Comparison of ENCODE assay signal across 8 cellular contexts in the genomic region with DNA sequence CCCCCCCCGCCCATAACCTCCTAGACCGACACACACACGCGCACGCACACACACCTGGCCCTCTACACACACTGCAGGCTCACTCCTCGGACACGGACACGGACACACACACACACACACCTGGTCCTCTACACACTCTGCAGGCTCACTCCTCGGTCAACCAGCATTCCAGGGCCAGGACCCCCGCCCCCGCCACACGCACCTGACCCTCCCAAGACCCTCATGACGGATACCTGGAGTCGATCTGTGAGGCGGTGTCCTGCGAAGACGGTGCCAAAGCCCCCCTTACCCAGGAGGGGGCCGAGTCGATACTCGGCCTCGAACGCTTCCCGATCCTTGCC. TPM values are rescaled to one million over a fixed set of nuclear protein-coding genes. Genes with fewer than 3 reads are reported as not detected.
DNase-seq lines count a peak whose midpoint lies in the region; ATAC-seq lines count a peak whose summit lies in the region.

No MANE protein-coding gene starts in this region.

- H3K27me3 Mint-ChIP-seq in activated T-helper 1 cell treated with anti-CD3 and anti-CD28 coated beads, Interleukin-12 subunit alpha, Interleukin-12 subunit beta, Interleukin-2, Interleukin-4 antibody, amounts not matched to agents 30 ng/mL and 10 ng/mL and 1 ng/mL, durations not matched to agents 14 hours and 24 hours and 36 hours (ENCODE audit: insufficient read depth) = no peaks in the 10 kb centered on the region

- peaks cover 4 to 11% of the 10 kb centered on the region in 2 donors for H3K36me3 ChIP-seq in stomach smooth muscle (ENCODE audit: control insufficient read depth in 2 of 2, insufficient read depth in 2 of 2, low read length in 2 of 2)

- intact Hi-C loops in activated T-helper 1 cell treated with anti-CD3 and anti-CD28 coated beads, Interleukin-12 subunit alpha, Interleukin-12 subunit beta, Interleukin-2, Interleukin-4 antibody, amounts not matched to agents 30 ng/mL and 10 ng/mL and 1 ng/mL, durations not matched to agents 14 hours and 24 hours and 36 hours (cut with micrococcal nuclease) = loop anchor here (5.0 to 10.0 kb wide), 4 partner anchors 84 to 396 kb away; a partner anchor contains a TSS

- ATAC-seq in GM18519 (IDR thresholded peaks at IDR 0.05; ENCODE audit: low FRiP score, unreplicated experiment) = no peak

- H3K9me3 ChIP-seq in iPS-18c (ENCODE audit: control insufficient read depth, insufficient read depth, low read length) (peaks cover 7% of the 10 kb centered on the region), stomach smooth muscle (ENCODE audit: control insufficient read depth in 2 of 2, low read length in 2 of 2) (no peaks in the 10 kb centered on the region)

- peaks cover 35% of the 10 kb centered on the region for H3K4me1 Mint-ChIP-seq in activated T-helper 1 cell treated with anti-CD3 and anti-CD28 coated beads, Interleukin-12 subunit alpha, Interleukin-12 subunit beta, Interleukin-2, Interleukin-4 antibody, amounts not matched to agents 30 ng/mL and 10 ng/mL and 1 ng/mL, durations not matched to agents 14 hours and 24 hours and 36 hours (ENCODE audit: low read depth)

- peak overlapping the region; percentile 97 for H3K27ac Mint-ChIP-seq in activated T-helper 1 cell treated with anti-CD3 and anti-CD28 coated beads, Interleukin-12 subunit alpha, Interleukin-12 subunit beta, Interleukin-2, Interleukin-4 antibody, amounts not matched to agents 30 ng/mL and 10 ng/mL and 1 ng/mL, durations not matched to agents 14 hours and 24 hours and 36 hours

- H3K27me3 ChIP-seq in stomach smooth muscle (ENCODE audit: control insufficient read depth in 1 of 2, insufficient read depth in 2 of 2, low read length in 2 of 2) = peaks cover 0 to 10% of the 10 kb centered on the region in 2 donors

- H3K27ac ChIP-seq in stomach smooth muscle (ENCODE audit: low read length) = peak overlapping the region; percentile 80

- peaks cover 9% of the 10 kb centered on the region for H3K4me1 ChIP-seq in stomach smooth muscle (ENCODE audit: control insufficient read depth, insufficient read depth, low read length)

- DNase-seq in NCI-H748 (lab: John Stamatoyannopoulos, UW; ENCODE audit: unreplicated experiment) = peak; percentile 42
- DNase-seq in NCI-H748 treated with DMSO at 0.1 percent for 48 hours (lab: John Stamatoyannopoulos, UW) = no peak
- DNase-seq in activated T-helper 1 cell treated with anti-CD3 and anti-CD28 coated beads, Interleukin-12 subunit alpha, Interleukin-12 subunit beta, Interleukin-2, Interleukin-4 antibody, amounts not matched to agents 30 ng/mL and 10 ng/mL and 1 ng/mL, durations not matched to agents 14 hours and 24 hours and 36 hours (ENCODE audit: low spot score) = no peak
- no peak for DNase-seq in ureter (ENCODE audit: low spot score)
- DNase-seq in stimulated activated CD4-positive, alpha-beta T cell treated with anti-CD3 and anti-CD28 coated beads, Interleukin-4, amount 100 ng/mL, for 24 hours = no peak

- H3K4me3 ChIP-seq in iPS-18c (ENCODE audit: insufficient read depth, low read depth, low read length) (peak overlapping the region; percentile 72), stomach smooth muscle (ENCODE audit: low read length in 2 of 2) (peak overlapping the region; percentile 46 to 72)

- H3K9ac ChIP-seq in stomach smooth muscle (ENCODE audit: low read length in 2 of 2) = peak overlapping the region; percentile 42 to 53

- H3K9me3 Mint-ChIP-seq in activated T-helper 1 cell treated with anti-CD3 and anti-CD28 coated beads, Interleukin-12 subunit alpha, Interleukin-12 subunit beta, Interleukin-2, Interleukin-4 antibody, amounts not matched to agents 30 ng/mL and 10 ng/mL and 1 ng/mL, durations not matched to agents 14 hours and 24 hours and 36 hours = no peaks in the 10 kb centered on the region

- peak overlapping the region; percentile 98 for H3K4me3 Mint-ChIP-seq in activated T-helper 1 cell treated with anti-CD3 and anti-CD28 coated beads, Interleukin-12 subunit alpha, Interleukin-12 subunit beta, Interleukin-2, Interleukin-4 antibody, amounts not matched to agents 30 ng/mL and 10 ng/mL and 1 ng/mL, durations not matched to agents 14 hours and 24 hours and 36 hours

- peaks cover 53% of the 10 kb centered on the region for H3K36me3 Mint-ChIP-seq in activated T-helper 1 cell treated with anti-CD3 and anti-CD28 coated beads, Interleukin-12 subunit alpha, Interleukin-12 subunit beta, Interleukin-2, Interleukin-4 antibody, amounts not matched to agents 30 ng/mL and 10 ng/mL and 1 ng/mL, durations not matched to agents 14 hours and 24 hours and 36 hours (ENCODE audit: low read depth)

RNA-seq across cellular contexts. Expression of a gene that starts 0.6 kb away (rescaled TPM):
- 475 and 478 TPM in 2 replicates for total RNA-seq in activated T-helper 1 cell treated with anti-CD3 and anti-CD28 coated beads, Interleukin-12 subunit alpha, Interleukin-12 subunit beta, Interleukin-2, Interleukin-4 antibody, amounts not matched to agents 30 ng/mL and 10 ng/mL and 1 ng/mL, durations not matched to agents 14 hours and 24 hours and 36 hours
- 13.6 TPM for total RNA-seq in ureter

RNA-seq across cellular contexts. Expression of a gene that starts 6.8 kb away (rescaled TPM):
- 24.9 and 26.5 TPM in 2 replicates for total RNA-seq in activated T-helper 1 cell treated with anti-CD3 and anti-CD28 coated beads, Interleukin-12 subunit alpha, Interleukin-12 subunit beta, Interleukin-2, Interleukin-4 antibody, amounts not matched to agents 30 ng/mL and 10 ng/mL and 1 ng/mL, durations not matched to agents 14 hours and 24 hours and 36 hours
- 38.4 TPM for total RNA-seq in ureter

RNA-seq across cellular contexts. Expression of a gene that starts 20.5 kb away (rescaled TPM):
- 112 and 119 TPM in 2 replicates for total RNA-seq in activated T-helper 1 cell treated with anti-CD3 and anti-CD28 coated beads, Interleukin-12 subunit alpha, Interleukin-12 subunit beta, Interleukin-2, Interleukin-4 antibody, amounts not matched to agents 30 ng/mL and 10 ng/mL and 1 ng/mL, durations not matched to agents 14 hours and 24 hours and 36 hours
- 65.1 TPM for total RNA-seq in ureter

RNA-seq across cellular contexts. Expression of a gene that starts 20.7 kb away (rescaled TPM):
- total RNA-seq in activated T-helper 1 cell treated with anti-CD3 and anti-CD28 coated beads, Interleukin-12 subunit alpha, Interleukin-12 subunit beta, Interleukin-2, Interleukin-4 antibody, amounts not matched to agents 30 ng/mL and 10 ng/mL and 1 ng/mL, durations not matched to agents 14 hours and 24 hours and 36 hours = 72.2 and 72.3 TPM in 2 replicates
- total RNA-seq in ureter = 50.6 TPM

RNA-seq across cellular contexts. Expression of a gene that starts 39.1 kb away (rescaled TPM):
- 84.1 and 84.8 TPM in 2 replicates for total RNA-seq in activated T-helper 1 cell treated with anti-CD3 and anti-CD28 coated beads, Interleukin-12 subunit alpha, Interleukin-12 subunit beta, Interleukin-2, Interleukin-4 antibody, amounts not matched to agents 30 ng/mL and 10 ng/mL and 1 ng/mL, durations not matched to agents 14 hours and 24 hours and 36 hours
- total RNA-seq in ureter = 53.8 TPM

Comparison
In these comparisons a context has a peak if more than half of its experiments do, and no peak if none do; other contexts are left out.
1. RNA of a gene that starts 0.6 kb away (total RNA-seq): 475 to 478 TPM in activated T-helper 1 cell treated with anti-CD3 and anti-CD28 coated beads, Interleukin-12 subunit alpha, Interleukin-12 subunit beta, Interleukin-2, Interleukin-4 antibody, amounts not matched to agents 30 ng/mL and 10 ng/mL and 1 ng/mL, durations not matched to agents 14 hours and 24 hours and 36 hours; 13.6 TPM in ureter (single experiment); every median in the first group is over 10 times any median in the second.